1 cellular context compared by ENCODE assay signal in genomic region chr10:102401322-102401614, GRCh38.
A peak's percentile ranks its signal among the peaks of the same experiment; 100 is the strongest.
TF ChIP-seq lines count a peak whose summit lies in the region.

No MANE protein-coding gene starts in this region.

TF ChIP-seq in GM12878, 131 proteins besides CTCF, POLR2A, EP300 and RAD21:
- no peak for TF ChIP-seq STAT3 (IDR thresholded peaks at IDR 0.05; ENCODE audit: low read depth, low read length)
- TF ChIP-seq POLR2AphosphoS5 (IDR thresholded peaks at IDR 0.05; ENCODE audit: low read length): 0 out of 2 replicates have a peak, but pooled peaks have one; percentile 5
